12 cellular contexts compared by ENCODE assay signal in genomic region chr5:157665467-157666085, GRCh38. TPM values are rescaled to one million over a fixed set of nuclear protein-coding genes. Genes with fewer than 3 reads are reported as not detected.
A peak's percentile ranks its signal among the peaks of the same experiment; 100 is the strongest.
DNase-seq lines count a peak whose midpoint lies in the region; ATAC-seq and TF ChIP-seq lines count a peak whose summit lies in the region.
"Had no signal": no experiment of that assay in that cellular context is flagged by ENCODE, and none has a peak within 500 bp of the region (broad histone marks: within the 10 kb centered on the region; RNA-seq: fewer than 3 reads in every experiment).

No MANE protein-coding gene starts in this region.

- H3K4me1 Mint-ChIP-seq in neural progenitor cell, result peaks cover 6% of the 10 kb centered on the region

- H3K4me1 ChIP-seq in neural progenitor cell, result no peaks in the 10 kb centered on the region

- H3K4me3 Mint-ChIP-seq in neural progenitor cell, result no peak overlapping the region
- H3K4me3 Mint-ChIP-seq: activated T-helper 17 cell treated with anti-CD3 and anti-CD28 coated beads, Interleukin-2, amount 50 U/mL, for 72 hours had no signal

- DNase-seq in DMS53 (lab: John Stamatoyannopoulos, UW) (peak; percentile 68), MG63 (peak; percentile 14), brain microvascular endothelial cell (peak; percentile 79), myocyte (ENCODE audit: low read depth) (peak; percentile 55), NCI-H446 (lab: John Stamatoyannopoulos, UW) (no peak), activated gamma-delta T cell treated with Interleukin-2 at 50 U/mL for 16 hours (no peak), neural progenitor cell (ENCODE audit: low spot score) (no peak)
- DNase-seq: colonic mucosa, hippocampal formation, NCI-H1105 treated with DMSO at 0.1 percent for 48 hours had no signal

- H3K27ac Mint-ChIP-seq in neural progenitor cell, result no peak overlapping the region
- H3K27ac Mint-ChIP-seq: activated T-helper 17 cell treated with anti-CD3 and anti-CD28 coated beads, Interleukin-2, amount 50 U/mL, for 72 hours had no signal

- ATAC-seq in HG03439 (IDR thresholded peaks at IDR 0.05; ENCODE audit: unreplicated experiment), result no peak
- ATAC-seq: activated T-helper 17 cell treated with anti-CD3 and anti-CD28 coated beads, Interleukin-2, amount 50 U/mL, for 72 hours had no signal

- TF ChIP-seq CTCF in brain microvascular endothelial cell (IDR thresholded peaks at IDR 0.05; ENCODE audit: low read depth, low read length, missing control alignments) (no peak), neural progenitor cell (IDR thresholded peaks at IDR 0.05) (no peak)

- peaks cover 9% of the 10 kb centered on the region for H3K9me3 Mint-ChIP-seq in neural progenitor cell
- H3K9me3 Mint-ChIP-seq: activated T-helper 17 cell treated with anti-CD3 and anti-CD28 coated beads, Interleukin-2, amount 50 U/mL, for 72 hours had no signal

- no peak overlapping the region for H2AFZ ChIP-seq in neural progenitor cell (replicated peaks)

- H3K27ac ChIP-seq in brain microvascular endothelial cell (no peak overlapping the region), neural progenitor cell (no peak overlapping the region)
- H3K27ac ChIP-seq: colonic mucosa had no signal

- H3K27me3 ChIP-seq in MG63 (no peaks in the 10 kb centered on the region), brain microvascular endothelial cell (replicated peaks) (no peaks in the 10 kb centered on the region), neural progenitor cell (no peaks in the 10 kb centered on the region)
- H3K27me3 ChIP-seq: colonic mucosa had no signal

- no peaks in the 10 kb centered on the region for H3K36me3 ChIP-seq in MG63
- no peaks in the 10 kb centered on the region for H3K36me3 ChIP-seq in brain microvascular endothelial cell (replicated peaks)
- no peaks in the 10 kb centered on the region for H3K36me3 ChIP-seq in neural progenitor cell
- H3K36me3 ChIP-seq: colonic mucosa had no signal

- no peak overlapping the region for H3K4me2 ChIP-seq in neural progenitor cell

- H3K9ac ChIP-seq in neural progenitor cell, result no peak overlapping the region

- H4K20me1 ChIP-seq in neural progenitor cell (ENCODE audit: low read depth), result no peaks in the 10 kb centered on the region

- no peaks in the 10 kb centered on the region for H3K9me3 ChIP-seq in MG63
- peaks cover 4% of the 10 kb centered on the region for H3K9me3 ChIP-seq in neural progenitor cell (ENCODE audit: low read depth)
- H3K9me3 ChIP-seq: colonic mucosa had no signal

- no peak overlapping the region for H3K4me3 ChIP-seq in MG63
- H3K4me3 ChIP-seq in brain microvascular endothelial cell (ENCODE audit: low read depth, low read length), result no peak overlapping the region
- no peak overlapping the region for H3K4me3 ChIP-seq in neural progenitor cell
- H3K4me3 ChIP-seq: colonic mucosa had no signal

- H3F3A ChIP-seq in neural progenitor cell (ENCODE audit: low read depth), result no peaks in the 10 kb centered on the region

- no peaks in the 10 kb centered on the region for H3K27me3 Mint-ChIP-seq in neural progenitor cell (ENCODE audit: insufficient read depth, low read depth)
- H3K27me3 Mint-ChIP-seq: activated T-helper 17 cell treated with anti-CD3 and anti-CD28 coated beads, Interleukin-2, amount 50 U/mL, for 72 hours had no signal

- no peaks in the 10 kb centered on the region for H3K79me2 ChIP-seq in neural progenitor cell (ENCODE audit: low read depth)

- H3K36me3 Mint-ChIP-seq in neural progenitor cell, result no peaks in the 10 kb centered on the region

- in situ Hi-C loops in brain microvascular endothelial cell (cut with HindIII; ENCODE audit: low pct_ligation_motif_present, low sequenced_read_pairs), result no loop called here

RNA-seq across cellular contexts. Expression of gene C5orf52, which starts 5.8 kb away (rescaled TPM):
- total RNA-seq in MG63 (2014; rRNA removed; shearing (Covaris generic); ENCODE audit: low replicate concordance), result not detected in 2 replicates
- total RNA-seq in myocyte (not detected in 2 replicates), neural progenitor cell (ENCODE audit: low replicate concordance) (not detected in 2 replicates)
- polyA plus RNA-seq in myocyte (2012), result not detected
- total RNA-seq: activated T-helper 17 cell treated with anti-CD3 and anti-CD28 coated beads, Interleukin-2, amount 50 U/mL, for 72 hours had no signal

RNA-seq across cellular contexts. Expression of gene SOX30, which starts 13.3 kb away (rescaled TPM):
- not detected in 2 replicates for total RNA-seq in MG63 (2014; rRNA removed; shearing (Covaris generic); ENCODE audit: low replicate concordance)
- total RNA-seq in myocyte, result 0.05 and 0.47 TPM in 2 replicates
- 0.06 TPM for polyA plus RNA-seq in myocyte (2012)
- total RNA-seq in neural progenitor cell (ENCODE audit: low replicate concordance), result 0.06 and 0.17 TPM in 2 replicates

Comparison
In these comparisons a context has a peak if more than half of its experiments do, and no peak if none do; other contexts are left out.
1. DNase-seq: peak in DMS53 (single experiment), MG63 (single experiment), brain microvascular endothelial cell (single experiment) and myocyte (single experiment); none in NCI-H446 (0 of 2), activated gamma-delta T cell treated with Interleukin-2 at 50 U/mL for 16 hours (single experiment) and neural progenitor cell (single experiment).